In the genomic region with DNA sequence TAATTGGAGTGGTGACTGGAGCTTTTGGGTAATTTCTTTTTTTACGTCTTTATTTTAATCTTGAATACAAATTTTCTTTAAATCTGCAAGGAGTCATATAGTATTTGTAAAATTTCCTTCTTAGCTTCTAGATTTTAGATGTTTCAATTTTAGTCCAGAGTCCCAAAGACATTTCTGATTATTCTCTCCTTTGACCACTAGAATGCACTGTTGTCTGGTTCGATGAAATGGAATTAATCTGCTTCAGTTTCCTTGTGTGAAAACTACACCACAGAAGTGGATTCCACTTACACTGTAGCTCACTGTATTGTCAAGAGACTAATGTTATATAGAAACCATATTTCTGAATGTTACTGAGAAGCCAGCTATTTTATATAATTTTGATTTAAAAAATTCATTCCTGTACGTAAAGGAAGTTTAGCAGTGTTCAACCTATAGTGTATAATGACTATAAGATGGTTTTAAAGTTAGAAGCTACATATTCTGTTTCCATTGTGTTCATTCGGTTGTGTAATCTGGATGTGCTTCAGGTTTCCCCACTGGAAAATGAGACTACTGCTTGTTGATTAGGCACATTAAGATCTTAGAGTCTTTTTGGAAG, we compare ENCODE assay signal across 7 cellular contexts.
DNase-seq lines count a peak whose midpoint lies in the region; ATAC-seq and TF ChIP-seq lines count a peak whose summit lies in the region.

No MANE protein-coding gene starts in this region.

- no peak overlapping the region for H3K4me3 ChIP-seq in fibroblast of mammary gland (ENCODE audit: control insufficient read depth, low read depth, low read length)

- ATAC-seq in HG03175 (IDR thresholded peaks at IDR 0.05; ENCODE audit: unreplicated experiment), result no peak

- peak; percentile 38 for DNase-seq in EL
- peak; percentile 46 for DNase-seq in HuH-7.5 (ENCODE audit: low spot score)
- peak; percentile 54 for DNase-seq in RKO (ENCODE audit: low spot score)
- peak; percentile 48 for DNase-seq in fibroblast of mammary gland (ENCODE audit: low read depth)
- peak; percentile 18 for DNase-seq in retina
- DNase-seq in hypothalamus (lab: John Stamatoyannopoulos, UW), result no peak

- TF ChIP-seq CTCF in fibroblast of mammary gland (conservative IDR thresholded peaks at IDR 0.05; ENCODE audit: control insufficient read depth, insufficient read depth, low read depth, low read length), result peak; percentile 67

Comparison
In these comparisons a context has a peak if more than half of its experiments do, and no peak if none do; other contexts are left out.
1. DNase-seq: peak in EL (single experiment), HuH-7.5 (single experiment), RKO (single experiment), fibroblast of mammary gland (single experiment) and retina (single experiment); none in hypothalamus (0 of 51).